Comparison of ENCODE assay signal across 18 cellular contexts in the genomic region with DNA sequence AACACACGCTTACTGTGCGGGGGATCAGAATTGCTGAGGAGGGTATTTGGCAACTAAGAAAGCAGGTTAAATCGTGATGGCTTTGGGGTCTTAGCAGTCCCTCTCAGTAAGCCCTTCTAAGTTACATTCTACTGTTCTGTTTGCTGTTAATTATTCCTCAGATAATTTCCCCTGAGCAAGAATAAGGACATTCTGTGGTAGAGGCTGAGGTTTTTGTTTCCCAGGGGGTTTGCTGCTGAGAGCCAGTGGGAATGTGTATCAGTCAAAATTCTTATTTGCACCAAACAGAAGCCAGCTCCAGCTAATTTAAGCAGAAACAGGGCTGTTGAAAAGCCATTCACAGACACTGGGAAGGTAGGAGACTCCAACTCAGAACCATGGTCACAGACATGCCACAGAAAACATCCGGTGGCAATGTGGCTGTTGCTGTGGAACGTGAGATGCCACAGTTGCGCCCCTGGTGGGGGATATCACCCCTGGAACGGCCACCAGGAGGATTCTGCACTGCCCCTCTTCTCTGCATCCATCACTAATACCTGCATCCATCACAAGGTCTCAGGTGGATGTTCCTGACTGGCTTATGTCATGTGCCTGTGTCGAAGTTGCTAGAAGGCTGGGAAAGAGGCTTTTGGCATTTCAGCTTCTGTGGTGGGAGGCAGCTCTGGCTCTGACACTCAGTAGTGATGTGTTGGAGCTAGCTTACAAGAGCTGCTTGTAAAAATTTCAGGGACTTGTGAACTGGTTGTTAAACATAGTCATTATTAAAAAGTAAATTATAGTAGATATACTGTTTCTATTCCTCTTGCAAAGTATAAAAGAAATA. TPM values are rescaled to one million over a fixed set of nuclear protein-coding genes. Genes with fewer than 3 reads are reported as not detected.
"Had no signal": no experiment of that assay in that cellular context is flagged by ENCODE, and none has a peak within 500 bp of the region (broad histone marks: within the 10 kb centered on the region; RNA-seq: fewer than 3 reads in every experiment).

No MANE protein-coding gene starts in this region.

- H3K4me1 ChIP-seq: pancreas, uterus had no signal

- ATAC-seq: activated CD4-positive, CD25-positive, alpha-beta regulatory T cell treated with anti-CD3 and anti-CD28 coated beads, Interleukin-2, amount 50 U/mL, for 24 hours; gastroesophageal sphincter; left colon; lower lobe of right lung; pancreas had no signal

- H3K9me3 ChIP-seq: gastroesophageal sphincter, lower lobe of right lung, pancreas, thoracic aorta, uterus had no signal

- H2AFZ ChIP-seq: neural progenitor cell had no signal

- H3K27me3 ChIP-seq: neural progenitor cell, uterus had no signal

- H3K9ac ChIP-seq: neural progenitor cell had no signal

- H3K27ac ChIP-seq: gastroesophageal sphincter, lower lobe of right lung, neural progenitor cell, pancreas, thoracic aorta, uterus had no signal

- H3K36me3 ChIP-seq: gastroesophageal sphincter, lower lobe of right lung, neural progenitor cell, pancreas, thoracic aorta, uterus had no signal

- H3K4me2 ChIP-seq: neural progenitor cell had no signal

- H3K4me3 ChIP-seq: gastroesophageal sphincter, lower lobe of right lung, neural progenitor cell, pancreas, thoracic aorta, uterus had no signal

- DNase-seq: activated naive CD4-positive, alpha-beta T cell; activated naive CD8-positive, alpha-beta T cell treated with anti-CD3 and anti-CD28 coated beads, Interleukin-2, amount 10 ng/mL, durations not matched to agents 7 days and 5 days; anterior cingulate cortex; cerebellar nuclear complex; erythroblast; left colon; lower lobe of right lung; naive B cell; pancreas; stimulated activated CD4-positive, alpha-beta T cell treated with anti-CD3 and anti-CD28 coated beads, Interleukin-12 subunit alpha, Interleukin-12 subunit beta, amount 100 ng/mL, for 4 hours; stimulated activated CD4-positive, alpha-beta T cell treated with anti-CD3 and anti-CD28 coated beads, Interleukin-2, amount 100 ng/mL, for 24 hours; T-helper 9 cell; uterus had no signal

RNA-seq across cellular contexts. Expression of a gene that starts 23.2 kb away (rescaled TPM):
- total RNA-seq: activated naive CD8-positive, alpha-beta T cell treated with anti-CD3 and anti-CD28 coated beads, Interleukin-2, amount 10 ng/mL, durations not matched to agents 7 days and 5 days; activated T-helper 1 cell treated with anti-CD3 and anti-CD28 coated beads, Interleukin-12 subunit alpha, Interleukin-12 subunit beta, Interleukin-2, Interleukin-4 antibody, amounts not matched to agents 30 ng/mL and 10 ng/mL and 1 ng/mL, durations not matched to agents 14 hours and 24 hours and 36 hours had no signal
